ENCODE assay signal across 8 cellular contexts in genomic region chr17:8057691-8058114, GRCh38. TPM values are rescaled to one million over a fixed set of nuclear protein-coding genes. Genes with fewer than 3 reads are reported as not detected.
DNase-seq lines count a peak whose midpoint lies in the region; ATAC-seq and TF ChIP-seq lines count a peak whose summit lies in the region.

No MANE protein-coding gene starts in this region.

- TF ChIP-seq CTCF in GM10248 (IDR thresholded peaks at IDR 0.05; ENCODE audit: control extremely low read depth, extremely low read depth, low read depth, missing control alignments), result peak; percentile 74
- peak; percentile 71 for TF ChIP-seq CTCF in astrocyte of the spinal cord (IDR thresholded peaks at IDR 0.05; ENCODE audit: low read depth, low read length)

- CTCF ChIA-PET in GM10248 (lab: Yijun Ruan, JAX), result interaction anchor here (0.7 to 11.4 kb wide), 42 partner anchors 9 to 370 kb away, joined by 3 to 299 read pairs (median 5); partner anchors contain the start of genes ALOX12B, ALOXE3, GUCY2D and KDM6B

- 6% methylated on average over 14 of the region's 14 CpGs for WGBS in right cardiac atrium

- POLR2A ChIA-PET in GM10248 (lab: Yijun Ruan, JAX), result no interaction called here

- ATAC-seq in SK-N-SH treated with all-trans-retinoic acid at 6 μM for 48 hours (peak; percentile 93), right cardiac atrium (peak; percentile 76 to 79), HG02973 (IDR thresholded peaks at IDR 0.05; ENCODE audit: unreplicated experiment) (no peak)

- peak; percentile 68 for DNase-seq in 8988T
- peak; percentile 79 for DNase-seq in GM10248 (ENCODE audit: extremely low spot score)
- DNase-seq in NCI-H1105 treated with DMSO at 0.1 percent for 48 hours (lab: John Stamatoyannopoulos, UW), result peak; percentile 96
- peak; percentile 71 for DNase-seq in astrocyte of the spinal cord (ENCODE audit: low read depth, low spot score)
- DNase-seq in right cardiac atrium, result peak in 1 of 3 donors; percentile 60
- peak; percentile 37 for DNase-seq in pulmonary artery endothelial cell (ENCODE audit: low read depth, low spot score)

- in situ Hi-C loops in astrocyte of the spinal cord (cut with HindIII; ENCODE audit: low sequenced_read_pairs), result loop anchor here (10.0 kb wide), 1 partner anchor 57 kb away; the partner anchor contains the start of gene ALOXE3

- no peaks in the 10 kb centered on the region for H3K4me1 ChIP-seq in right cardiac atrium (ENCODE audit: control insufficient read depth, insufficient read depth, low read length)

- H3K27me3 ChIP-seq in right cardiac atrium (ENCODE audit: control insufficient read depth, insufficient read depth), result no peaks in the 10 kb centered on the region

- no peaks in the 10 kb centered on the region for H3K9me3 ChIP-seq in right cardiac atrium (ENCODE audit: control insufficient read depth, low read length)

- intact Hi-C loops in right cardiac atrium (cut with DNase I), result loop anchor here in 2 of 4 donors (5.0 kb wide), 2 partner anchors 65 to 70 kb away; no protein-coding TSS in a partner anchor

- H3K27ac ChIP-seq in right cardiac atrium (ENCODE audit: low read length), result no peak overlapping the region

- H3K4me3 ChIP-seq in astrocyte of the spinal cord (ENCODE audit: low read depth, low read length) (no peak overlapping the region), right cardiac atrium (ENCODE audit: low read length) (no peak overlapping the region)

TF ChIP-seq in SK-N-SH treated with all-trans-retinoic acid at 6 μM for 48 hours, 23 proteins besides CTCF, POLR2A, EP300 and RAD21:
- TF ChIP-seq PATZ1 (CRISPR knock-in tag; IDR thresholded peaks at IDR 0.05; ENCODE audit: borderline replicate concordance) (no peak), TSHZ2 (CRISPR knock-in tag; IDR thresholded peaks at IDR 0.05) (no peak), GLIS3 (CRISPR knock-in tag; IDR thresholded peaks at IDR 0.05) (no peak), ARNTL (CRISPR knock-in tag; IDR thresholded peaks at IDR 0.05; ENCODE audit: borderline replicate concordance, low read depth) (no peak), ISL1 (CRISPR knock-in tag; IDR thresholded peaks at IDR 0.05) (no peak), ZFP30 (CRISPR knock-in tag; IDR thresholded peaks at IDR 0.05) (no peak), ZNF8 (CRISPR knock-in tag; IDR thresholded peaks at IDR 0.05) (no peak), ZC3H10 (CRISPR knock-in tag; IDR thresholded peaks at IDR 0.05) (no peak), BACH2 (CRISPR knock-in tag; IDR thresholded peaks at IDR 0.05; ENCODE audit: borderline replicate concordance) (no peak), TCF4 (CRISPR knock-in tag; IDR thresholded peaks at IDR 0.05; ENCODE audit: borderline replicate concordance) (no peak), PPARA (CRISPR knock-in tag; IDR thresholded peaks at IDR 0.05; ENCODE audit: borderline replicate concordance) (no peak), SNAI2 (CRISPR knock-in tag; IDR thresholded peaks at IDR 0.05) (no peak), CREB5 (CRISPR knock-in tag; IDR thresholded peaks at IDR 0.05; ENCODE audit: low read depth) (no peak), RARB (CRISPR knock-in tag; IDR thresholded peaks at IDR 0.05) (no peak), CSRNP3 (CRISPR knock-in tag; IDR thresholded peaks at IDR 0.05) (no peak), TOX (CRISPR knock-in tag; IDR thresholded peaks at IDR 0.05; ENCODE audit: borderline replicate concordance) (no peak), POU6F1 (CRISPR knock-in tag; IDR thresholded peaks at IDR 0.05; ENCODE audit: borderline replicate concordance, low read depth) (no peak), CSDC2 (CRISPR knock-in tag; IDR thresholded peaks at IDR 0.05) (no peak), ZNF565 (CRISPR knock-in tag; conservative IDR thresholded peaks at IDR 0.05; ENCODE audit: low read depth) (no peak), ESRRG (CRISPR knock-in tag; IDR thresholded peaks at IDR 0.05) (no peak)

RNA-seq across cellular contexts. Expression of gene ALOX15B, which starts 18.8 kb away (rescaled TPM):
- total RNA-seq in right cardiac atrium (under 1 TPM; 0.25 to 0.68 (median 0.46) TPM), pulmonary artery endothelial cell (not detected in 2 replicates)
- 0.54 TPM for polyA plus RNA-seq in right cardiac atrium

RNA-seq across cellular contexts. Expression of gene ALOX12B, which starts 29.8 kb away (rescaled TPM):
- total RNA-seq in right cardiac atrium (under 1 TPM in 1 of 4 donors, not detected in 3; 0.71 TPM), pulmonary artery endothelial cell (not detected in 2 replicates)
- not detected for polyA plus RNA-seq in right cardiac atrium

RNA-seq across cellular contexts. Expression of gene GUCY2D, which starts 55.3 kb away (rescaled TPM):
- total RNA-seq in right cardiac atrium (under 1 TPM in 3 of 4 donors, not detected in 1; 0.23 to 0.85 (median 0.31) TPM), pulmonary artery endothelial cell (not detected in 2 replicates)
- polyA plus RNA-seq in right cardiac atrium, result 0.09 TPM
